9 cellular contexts compared by ENCODE assay signal in the genomic region with DNA sequence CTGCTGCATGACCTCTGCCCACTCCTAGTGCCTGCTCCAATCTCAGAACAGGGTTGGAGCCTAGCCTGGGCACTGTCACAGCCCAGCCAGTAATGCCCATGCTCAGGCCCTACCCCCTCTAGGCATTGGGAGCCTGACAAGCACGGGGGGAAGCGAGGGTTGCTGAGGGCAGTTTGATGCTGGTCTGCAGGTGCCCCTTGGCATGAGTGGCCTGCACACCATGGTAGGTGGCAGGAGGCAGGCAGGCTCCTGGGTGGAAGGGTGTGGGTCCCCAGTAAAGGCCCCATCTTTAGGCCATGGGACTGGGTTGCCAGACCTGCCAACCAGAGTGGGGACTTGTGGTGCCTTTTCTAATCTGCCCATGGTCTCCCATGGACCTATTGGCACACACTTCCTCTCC.
"Had no signal": no experiment of that assay in that cellular context is flagged by ENCODE, and none has a peak within 500 bp of the region (broad histone marks: within the 10 kb centered on the region; RNA-seq: fewer than 3 reads in every experiment).

No MANE protein-coding gene starts in this region.

- H3K27ac Mint-ChIP-seq: HFFc6, IgD-negative memory B cell had no signal

- H3K9me3 ChIP-seq: HAP-1 had no signal

- H3K4me1 Mint-ChIP-seq: IgD-negative memory B cell had no signal

- H3K9ac ChIP-seq: GM23248 had no signal

- H3K36me3 ChIP-seq: HAP-1 had no signal

- H3K27me3 Mint-ChIP-seq: IgD-negative memory B cell had no signal

- H3K4me3 Mint-ChIP-seq: HFFc6 had no signal

- H3K27ac ChIP-seq: GM23248 had no signal

- H2AFZ ChIP-seq: GM23248 had no signal

- H3K4me3 ChIP-seq: GM23248, HAP-1 had no signal

- DNase-seq: GM23248, GOT3, H7, HFFc6, KBM-7 had no signal

- H3K9me3 Mint-ChIP-seq: HFFc6 had no signal

- H3K4me1 ChIP-seq: HAP-1 had no signal

- ATAC-seq: HCT116, HepG2 had no signal

- H3K36me3 Mint-ChIP-seq: IgD-negative memory B cell had no signal
